14 cellular contexts compared by ENCODE assay signal in the genomic region with DNA sequence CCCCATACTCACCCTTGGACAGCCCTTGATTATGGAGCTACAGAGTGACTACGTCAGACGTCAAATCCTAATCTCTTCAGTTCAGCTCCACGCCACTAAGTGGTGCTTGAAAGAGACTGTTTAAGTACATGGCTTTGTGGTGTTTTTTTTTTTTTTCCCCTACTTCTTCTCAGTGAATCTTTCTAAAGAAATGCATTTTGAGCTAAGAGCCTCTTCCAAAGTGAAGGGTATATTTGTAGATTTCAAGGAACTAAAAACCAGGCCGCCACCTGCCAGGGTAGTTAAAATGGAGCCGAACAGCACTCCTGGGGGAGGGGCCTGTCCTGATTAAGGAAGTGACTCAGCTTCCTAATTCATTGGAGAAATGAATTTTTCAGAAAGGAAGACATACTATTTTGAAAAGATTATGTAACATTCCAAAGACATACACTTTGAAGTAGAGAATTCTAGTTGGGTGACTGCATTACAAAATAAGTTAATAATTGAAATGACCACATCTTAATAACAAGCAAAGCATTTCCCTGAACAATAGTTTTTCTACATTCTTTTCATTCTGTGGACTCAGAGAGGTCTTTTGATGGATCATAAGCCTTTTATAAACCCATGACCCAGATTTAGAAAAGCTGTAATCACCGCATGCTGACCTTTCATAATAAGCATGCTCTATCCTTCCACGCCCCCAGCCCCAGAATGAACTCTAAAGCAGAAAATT. TPM values are rescaled to one million over a fixed set of nuclear protein-coding genes. Genes with fewer than 3 reads are reported as not detected.
A peak's percentile ranks its signal among the peaks of the same experiment; 100 is the strongest.
DNase-seq lines count a peak whose midpoint lies in the region; ATAC-seq and TF ChIP-seq lines count a peak whose summit lies in the region.
"Had no signal": no experiment of that assay in that cellular context is flagged by ENCODE, and none has a peak within 500 bp of the region (broad histone marks: within the 10 kb centered on the region; RNA-seq: fewer than 3 reads in every experiment).

No MANE protein-coding gene starts in this region.

- intact Hi-C loops in activated naive CD4-positive, alpha-beta T cell treated with anti-CD3 and anti-CD28 coated beads for 36 hours (cut with micrococcal nuclease): loop anchor here (5.0 kb wide), 1 partner anchor 132 kb away; no protein-coding TSS in a partner anchor
- intact Hi-C loops in esophagus muscularis mucosa (cut with DNase I): loop anchor here (10.0 kb wide), 1 partner anchor 595 kb away; no protein-coding TSS in a partner anchor

- no peaks in the 10 kb centered on the region for H3K27me3 Mint-ChIP-seq in activated naive CD4-positive, alpha-beta T cell treated with anti-CD3 and anti-CD28 coated beads for 36 hours (ENCODE audit: low read depth)
- H3K27me3 Mint-ChIP-seq: stimulated activated memory B cell treated with anti-CD40 and anti-IgM and Interleukin-4, amounts not matched to agents 10 μg/mL and 1 μg/mL and 100 μg/mL, for 72 hours had no signal

- no peak for TF ChIP-seq CTCF in kidney epithelial cell (IDR thresholded peaks at IDR 0.05; ENCODE audit: insufficient read depth, low read length, poor library complexity, severe bottlenecking)
- TF ChIP-seq CTCF in esophagus muscularis mucosa (IDR thresholded peaks at IDR 0.05): no peak

- H3K4me3 ChIP-seq in SK-N-MC (no peak overlapping the region), kidney epithelial cell (ENCODE audit: low read depth, low read length) (no peak overlapping the region), esophagus muscularis mucosa (no peak overlapping the region)
- H3K4me3 ChIP-seq: ascending aorta had no signal

- H3K27me3 ChIP-seq in kidney epithelial cell (ENCODE audit: control insufficient read depth, insufficient read depth, low read length): no peaks in the 10 kb centered on the region
- no peaks in the 10 kb centered on the region for H3K27me3 ChIP-seq in esophagus muscularis mucosa
- H3K27me3 ChIP-seq: ascending aorta had no signal

- peak overlapping the region; percentile 21 for H3K27ac Mint-ChIP-seq in activated naive CD4-positive, alpha-beta T cell treated with anti-CD3 and anti-CD28 coated beads for 36 hours
- H3K27ac Mint-ChIP-seq: stimulated activated memory B cell treated with anti-CD40 and anti-IgM and Interleukin-4, amounts not matched to agents 10 μg/mL and 1 μg/mL and 100 μg/mL, for 72 hours had no signal

- peak overlapping the region; percentile 23; the same call in 1 of the 2 replicates for H3K27ac ChIP-seq in SK-N-MC
- H3K27ac ChIP-seq in esophagus muscularis mucosa (replicated peaks in 1 of 4): no peak overlapping the region
- H3K27ac ChIP-seq: ascending aorta had no signal

- TF ChIP-seq EP300 in esophagus muscularis mucosa (IDR thresholded peaks at IDR 0.05): no peak

- no peak overlapping the region for H3K4me3 Mint-ChIP-seq in activated naive CD4-positive, alpha-beta T cell treated with anti-CD3 and anti-CD28 coated beads for 36 hours
- H3K4me3 Mint-ChIP-seq: stimulated activated memory B cell treated with anti-CD40 and anti-IgM and Interleukin-4, amounts not matched to agents 10 μg/mL and 1 μg/mL and 100 μg/mL, for 72 hours had no signal

- H3K36me3 ChIP-seq in SK-N-MC (ENCODE audit: insufficient read depth, low read length) (no peaks in the 10 kb centered on the region), kidney epithelial cell (ENCODE audit: control insufficient read depth, insufficient read depth, low read length) (no peaks in the 10 kb centered on the region), esophagus muscularis mucosa (no peaks in the 10 kb centered on the region)
- H3K36me3 ChIP-seq: ascending aorta had no signal

- no peak overlapping the region for H3K9ac ChIP-seq in SK-N-MC (ENCODE audit: insufficient read length)

- CTCF ChIA-PET in activated naive CD4-positive, alpha-beta T cell treated with anti-CD3 and anti-CD28 coated beads for 36 hours (lab: Charles Lee): interaction anchor here (0.8 to 1.4 kb wide), 3 partner anchors 127 to 538 kb away, joined by 3 to 8 read pairs (median 4); no protein-coding TSS in a partner anchor

- no peak for DNase-seq in activated naive CD4-positive, alpha-beta T cell treated with anti-CD3 and anti-CD28 coated beads for 36 hours
- no peak for DNase-seq in activated naive CD4-positive, alpha-beta T cell treated with anti-CD3 and anti-CD28 coated beads, Interleukin-2, amount 50 U/mL, for 16 hours
- DNase-seq in SK-N-MC (ENCODE audit: low read depth, low spot score): no peak
- peak; percentile 82 for DNase-seq in kidney epithelial cell (ENCODE audit: low read depth)
- DNase-seq in activated CD8-positive, alpha-beta memory T cell treated with anti-CD3 and anti-CD28 coated beads, Interleukin-2, amount 50 U/mL, for 48 hours: no peak
- no peak for DNase-seq in esophagus muscularis mucosa (ENCODE audit: extremely low spot score)
- no peak for DNase-seq in UCSD-AML1 (lab: John Stamatoyannopoulos, UW; ENCODE audit: unreplicated experiment)
- DNase-seq: HCEC 1CT; NK-92 treated with Interleukin-12 subunit alpha and Interleukin-12 subunit beta, amount 100 ng/mL, for 24 hours; nucleus accumbens had no signal

- 78% methylated on average over 7 of the region's 7 CpGs for WGBS in esophagus muscularis mucosa

- no peaks in the 10 kb centered on the region for H3K9me3 Mint-ChIP-seq in activated naive CD4-positive, alpha-beta T cell treated with anti-CD3 and anti-CD28 coated beads for 36 hours
- H3K9me3 Mint-ChIP-seq: stimulated activated memory B cell treated with anti-CD40 and anti-IgM and Interleukin-4, amounts not matched to agents 10 μg/mL and 1 μg/mL and 100 μg/mL, for 72 hours had no signal

- no peak for ATAC-seq in GM21786 (IDR thresholded peaks at IDR 0.05; ENCODE audit: unreplicated experiment)
- ATAC-seq: stimulated activated memory B cell treated with anti-CD40 and anti-IgM and Interleukin-4, amounts not matched to agents 10 μg/mL and 1 μg/mL and 100 μg/mL, for 72 hours had no signal

- no peaks in the 10 kb centered on the region for H3K4me1 Mint-ChIP-seq in activated naive CD4-positive, alpha-beta T cell treated with anti-CD3 and anti-CD28 coated beads for 36 hours (ENCODE audit: low read depth)
- H3K4me1 Mint-ChIP-seq: stimulated activated memory B cell treated with anti-CD40 and anti-IgM and Interleukin-4, amounts not matched to agents 10 μg/mL and 1 μg/mL and 100 μg/mL, for 72 hours had no signal

- H3K9me3 ChIP-seq in SK-N-MC (ENCODE audit: low read depth, low read length) (no peaks in the 10 kb centered on the region), esophagus muscularis mucosa (no peaks in the 10 kb centered on the region)
- H3K9me3 ChIP-seq: ascending aorta had no signal

- no peaks in the 10 kb centered on the region for H3K4me1 ChIP-seq in esophagus muscularis mucosa
- H3K4me1 ChIP-seq: ascending aorta had no signal

- H3K36me3 Mint-ChIP-seq in activated naive CD4-positive, alpha-beta T cell treated with anti-CD3 and anti-CD28 coated beads for 36 hours (ENCODE audit: low read depth): no peaks in the 10 kb centered on the region
- H3K36me3 Mint-ChIP-seq: stimulated activated memory B cell treated with anti-CD40 and anti-IgM and Interleukin-4, amounts not matched to agents 10 μg/mL and 1 μg/mL and 100 μg/mL, for 72 hours had no signal

- no peak for TF ChIP-seq POLR2A in esophagus muscularis mucosa (IDR thresholded peaks at IDR 0.05; ENCODE audit: low read depth)

RNA-seq across cellular contexts. Expression of gene VPS41, which starts 20.6 kb away (rescaled TPM):
- total RNA-seq in activated naive CD4-positive, alpha-beta T cell treated with anti-CD3 and anti-CD28 coated beads for 36 hours: 10 to 100 TPM; 51.1 to 57.8 TPM
- total RNA-seq in kidney epithelial cell: 47.6 and 56.2 TPM in 2 replicates
- 10 to 100 TPM; 32.0 to 50.3 (median 32.9) TPM for total RNA-seq in esophagus muscularis mucosa

RNA-seq across cellular contexts. Expression of gene POU6F2, which starts 48.1 kb away (rescaled TPM):
- not detected for total RNA-seq in activated naive CD4-positive, alpha-beta T cell treated with anti-CD3 and anti-CD28 coated beads for 36 hours
- total RNA-seq in kidney epithelial cell (0.04 TPM in 1 of 2 replicates, not detected in the other), esophagus muscularis mucosa (not detected)
- total RNA-seq: ascending aorta; T-helper 2 cell treated with Interferon-gamma antibody and Interleukin-4, amounts not matched to agents 100 ng/mL and 5 ng/mL, for 36 hours had no signal
